In genomic region chr22:48489551-48490512, GRCh38 we compare ENCODE assay signal across 9 cellular contexts.
DNase-seq lines count a peak whose midpoint lies in the region; ATAC-seq and TF ChIP-seq lines count a peak whose summit lies in the region.
"Had no signal": no experiment of that assay in that cellular context is flagged by ENCODE, and none has a peak within 500 bp of the region (broad histone marks: within the 10 kb centered on the region; RNA-seq: fewer than 3 reads in every experiment).

No MANE protein-coding gene starts in this region.

- WGBS in GM23248 (ENCODE audit: low coverage in 1 of 2, low lambda C conversion rate in 2 of 2, missing lambda C conversion rate in 2 of 2), 2 experiments = 2 to 3% methylated on average over 82 to 90 of the region's 113 CpGs

- peak; percentile 55 for DNase-seq in GM23248
- DNase-seq in astrocyte of the cerebellum (ENCODE audit: low read depth) = no peak
- DNase-seq in iPS-NIHi7 (ENCODE audit: extremely low spot score) = peak; percentile 32
- DNase-seq in skeletal muscle cell (ENCODE audit: low read depth) = no peak
- DNase-seq in NCI-H2081 treated with DMSO at 0.1 percent for 48 hours (lab: John Stamatoyannopoulos, UW) = no peak
- DNase-seq in HAP-1 (ENCODE audit: low spot score in 2 of 2) = no peak
- DNase-seq: NCI-H2029 treated with DMSO at 0.1 percent for 48 hours had no signal

- H3K4me1 ChIP-seq in GM23248 (ENCODE audit: insufficient read depth) (no peaks in the 10 kb centered on the region), HAP-1 (no peaks in the 10 kb centered on the region)

- peak overlapping the region; percentile 57 for H3K4me2 ChIP-seq in GM23248 (ENCODE audit: unreplicated experiment)

- in situ Hi-C loops in GM23248 (cut with MboI) = loop anchor here (25.0 kb wide), 1 partner anchor 1653 kb away; no protein-coding TSS in a partner anchor
- in situ Hi-C loops in astrocyte of the cerebellum (cut with HindIII; ENCODE audit: low sequenced_read_pairs) = loop anchor here (25.0 kb wide), 1 partner anchor 1653 kb away; no protein-coding TSS in a partner anchor
- in situ Hi-C loops in HAP-1 (cut with MboI; ENCODE audit: low sequenced_read_pairs) = no loop called here

- H3K27me3 ChIP-seq in GM23248 (replicated peaks; ENCODE audit: insufficient read depth) (peaks cover 24% of the 10 kb centered on the region; the same call in 1 of the 2 replicates), HAP-1 (ENCODE audit: low read depth) (peaks cover 11% of the 10 kb centered on the region; the same call in 1 of the 2 replicates)

- H3K36me3 ChIP-seq in GM23248 (ENCODE audit: low read depth) (no peaks in the 10 kb centered on the region), HAP-1 (replicated peaks) (no peaks in the 10 kb centered on the region)

- no peaks in the 10 kb centered on the region for H4K20me1 ChIP-seq in GM23248 (ENCODE audit: insufficient read depth)

- ATAC-seq in HG02642 (IDR thresholded peaks at IDR 0.05; ENCODE audit: poor library complexity, unreplicated experiment) (no peak), HG03378 (IDR thresholded peaks at IDR 0.05; ENCODE audit: unreplicated experiment) (no peak)

- H3K79me2 ChIP-seq in GM23248 (ENCODE audit: insufficient read depth) = no peaks in the 10 kb centered on the region

- H3K4me3 ChIP-seq in GM23248 (peak overlapping the region; percentile 68), astrocyte of the cerebellum (ENCODE audit: low read depth, low read length) (peak overlapping the region; percentile 59), skeletal muscle cell (ENCODE audit: low read depth, low read length) (peak overlapping the region; percentile 48), HAP-1 (no peak overlapping the region)

- TF ChIP-seq CTCF in astrocyte of the cerebellum (IDR thresholded peaks at IDR 0.05; ENCODE audit: low read depth, low read length, missing control alignments) = no peak

- peak overlapping the region; percentile 44 for H3K9ac ChIP-seq in GM23248

- peak overlapping the region; percentile 59; the same call in 1 of the 2 replicates for H2AFZ ChIP-seq in GM23248

- no peaks in the 10 kb centered on the region for H3K9me2 ChIP-seq in GM23248 (ENCODE audit: insufficient read depth)

- H3K27ac ChIP-seq in GM23248 = no peak overlapping the region

- H3F3A ChIP-seq in GM23248 (ENCODE audit: insufficient read depth) = no peaks in the 10 kb centered on the region

- H3K9me3 ChIP-seq in GM23248 (ENCODE audit: low read depth) (no peaks in the 10 kb centered on the region), HAP-1 (no peaks in the 10 kb centered on the region)

Comparison
In these comparisons a context has a peak if more than half of its experiments do, and no peak if none do; other contexts are left out.
1. DNase-seq: peak in GM23248 (single experiment) and iPS-NIHi7 (single experiment); none in astrocyte of the cerebellum (single experiment), skeletal muscle cell (single experiment), NCI-H2081 treated with DMSO at 0.1 percent for 48 hours (single experiment) and HAP-1 (0 of 2).